9 cellular contexts compared by ENCODE assay signal in the genomic region with DNA sequence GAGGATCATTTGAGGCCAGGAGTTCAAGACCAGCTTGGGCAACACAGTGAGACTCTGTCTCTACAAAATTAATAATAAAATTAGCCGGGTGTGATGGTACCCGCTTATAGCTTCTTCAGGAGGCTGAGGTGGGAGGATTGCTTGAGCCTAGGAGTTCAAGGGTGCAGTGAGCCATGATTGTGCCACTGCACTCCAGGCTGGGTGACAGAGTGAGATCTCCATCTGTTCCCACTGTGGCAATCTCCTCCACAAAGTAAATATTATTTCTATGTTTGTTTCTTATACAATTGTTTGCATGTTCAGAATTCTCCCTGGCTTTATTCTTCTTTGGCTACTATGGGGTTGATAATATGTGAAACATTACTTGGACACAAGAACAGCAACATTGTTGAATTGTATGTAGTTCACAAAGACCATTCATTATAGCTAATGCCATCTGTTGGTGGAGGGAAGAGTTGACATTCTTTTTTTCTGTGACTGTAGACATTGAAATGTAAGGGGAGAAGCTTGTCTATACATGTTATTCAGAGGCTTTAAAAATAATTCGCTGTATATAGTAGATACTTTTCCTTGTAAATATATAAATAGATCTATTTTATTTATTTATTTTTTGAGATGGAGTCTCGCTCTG. TPM values are rescaled to one million over a fixed set of nuclear protein-coding genes. Genes with fewer than 3 reads are reported as not detected.
A peak's percentile ranks its signal among the peaks of the same experiment; 100 is the strongest.
DNase-seq lines count a peak whose midpoint lies in the region; ATAC-seq, FAIRE-seq and TF ChIP-seq lines count a peak whose summit lies in the region.
"Had no signal": no experiment of that assay in that cellular context is flagged by ENCODE, and none has a peak within 500 bp of the region (broad histone marks: within the 10 kb centered on the region; RNA-seq: fewer than 3 reads in every experiment).

No MANE protein-coding gene starts in this region.

- H3K36me3 ChIP-seq in MM.1S (replicated peaks; ENCODE audit: insufficient read depth, low read length) (no peaks in the 10 kb centered on the region), K562 (ENCODE audit: control insufficient read depth, insufficient read depth, low read length) (no peaks in the 10 kb centered on the region)
- H3K36me3 ChIP-seq: SJSA1 had no signal

- H3K4me3 ChIP-seq in MM.1S (ENCODE audit: low read length), result no peak overlapping the region
- H3K4me3 ChIP-seq in K562, result no peak overlapping the region
- H3K4me3 ChIP-seq: SJSA1 had no signal

- TF ChIP-seq CTCF in MM.1S (IDR thresholded peaks at IDR 0.05; ENCODE audit: low read length) (peak; percentile 48), K562 (IDR thresholded peaks at IDR 0.05 in 2 of 3, conservative IDR thresholded peaks at IDR 0.05 in 1 of 3; ENCODE audit: insufficient read depth in 2 of 3, low read depth in 1 of 3, low read length in 3 of 3) (peak; percentile 31 to 71 (median 43); a peak in 4 of 6 replicates), Calu3 (IDR thresholded peaks at IDR 0.05; ENCODE audit: unreplicated experiment) (no peak)

- H3K9me1 ChIP-seq in K562 (ENCODE audit: control insufficient read depth, insufficient read depth, low read length), result no peaks in the 10 kb centered on the region

- H4K20me1 ChIP-seq in MM.1S (ENCODE audit: insufficient read depth, low read length), result no peaks in the 10 kb centered on the region
- no peaks in the 10 kb centered on the region for H4K20me1 ChIP-seq in K562 (replicated peaks; ENCODE audit: control insufficient read depth, insufficient read depth, low read length)

- FAIRE-seq in K562 (lab: Jason Lieb, UNC), result no peak

- in situ Hi-C loops in G401 (cut with HindIII; ENCODE audit: low sequenced_read_pairs) (no loop called here), K562 (cut with MboI) (no loop called here)

- no peak overlapping the region for H3K4me3 Mint-ChIP-seq in Calu3 (ENCODE audit: low read depth, unreplicated experiment)

- ATAC-seq in K562 (peak; percentile 83), left colon (peak; percentile 83)
- ATAC-seq in activated naive CD4-positive, alpha-beta T cell treated with anti-CD3 and anti-CD28 coated beads, Interleukin-2, amount 50 U/mL, for 72 hours, result no peak

- H3K4me1 ChIP-seq in MM.1S (ENCODE audit: low read length) (no peaks in the 10 kb centered on the region), K562 (replicated peaks in 1 of 2; ENCODE audit: control insufficient read depth in 2 of 2, insufficient read depth in 2 of 2, low read length in 2 of 2) (0 out of 5 replicates have a peak, but pooled peaks cover 0 to 3% of the 10 kb centered on the region in 2 experiments)

- no peaks in the 10 kb centered on the region for H3K9me3 Mint-ChIP-seq in activated naive CD4-positive, alpha-beta T cell treated with anti-CD3 and anti-CD28 coated beads, Interleukin-2, amount 50 U/mL, for 72 hours
- H3K9me3 Mint-ChIP-seq in Calu3 (ENCODE audit: low read depth, unreplicated experiment), result no peaks in the 10 kb centered on the region

- H3F3A ChIP-seq in MM.1S (ENCODE audit: insufficient read depth, low read length), result no peaks in the 10 kb centered on the region

- no peaks in the 10 kb centered on the region for H3K79me2 ChIP-seq in MM.1S (ENCODE audit: low read length)
- H3K79me2 ChIP-seq in K562 (ENCODE audit: control insufficient read depth, insufficient read depth, low read length), result no peaks in the 10 kb centered on the region

- POLR2A ChIA-PET in K562 (lab: Yijun Ruan, JAX), result interaction anchor here (1.4 kb wide), 1 partner anchor 68 kb away, joined by 3 read pairs; a partner anchor contains a TSS

- TF ChIP-seq POLR2A in K562 (conservative IDR thresholded peaks at IDR 0.05), result no peak

- no peaks in the 10 kb centered on the region for H3K36me3 Mint-ChIP-seq in activated naive CD4-positive, alpha-beta T cell treated with anti-CD3 and anti-CD28 coated beads, Interleukin-2, amount 50 U/mL, for 72 hours
- H3K36me3 Mint-ChIP-seq in Calu3 (ENCODE audit: insufficient read depth, unreplicated experiment), result no peaks in the 10 kb centered on the region

- peak; percentile 49 to 80; a peak in 3 of 4 replicates for TF ChIP-seq RAD21 in K562 (CRISPR knock-in tag; conservative IDR thresholded peaks at IDR 0.05 in 1 of 2, IDR thresholded peaks at IDR 0.05 in 1 of 2)

- no peak overlapping the region for H3K9ac ChIP-seq in MM.1S (ENCODE audit: low read length)
- H3K9ac ChIP-seq in K562 (ENCODE audit: insufficient read depth in 1 of 2, low read depth in 2 of 2, low read length in 2 of 2), result no peak overlapping the region

- H3K4me2 ChIP-seq in MM.1S (ENCODE audit: low read depth, low read length), result no peak overlapping the region
- H3K4me2 ChIP-seq in K562 (ENCODE audit: insufficient read depth, low read length), result no peak overlapping the region

- H3K27me3 Mint-ChIP-seq in Calu3 (ENCODE audit: unreplicated experiment), result no peaks in the 10 kb centered on the region

- H3K9me3 ChIP-seq in MM.1S (replicated peaks; ENCODE audit: insufficient read depth, low read length), result no peaks in the 10 kb centered on the region
- H3K9me3 ChIP-seq in K562 (replicated peaks; ENCODE audit: control insufficient read depth, insufficient read depth, low read depth, low read length), result no peaks in the 10 kb centered on the region
- H3K9me3 ChIP-seq: SJSA1 had no signal

- H2AFZ ChIP-seq in MM.1S (ENCODE audit: low read length) (no peak overlapping the region), K562 (ENCODE audit: low read depth, low read length) (no peak overlapping the region)

- H3K27ac Mint-ChIP-seq in activated naive CD4-positive, alpha-beta T cell treated with anti-CD3 and anti-CD28 coated beads, Interleukin-2, amount 50 U/mL, for 72 hours, result no peak overlapping the region
- no peak overlapping the region for H3K27ac Mint-ChIP-seq in Calu3 (ENCODE audit: unreplicated experiment)

- H3K9me2 ChIP-seq in MM.1S (replicated peaks; ENCODE audit: insufficient read depth, low read length), result no peaks in the 10 kb centered on the region

- DNase-seq in G401 (ENCODE audit: low spot score), result peak; percentile 29
- peak; percentile 31 for DNase-seq in MM.1S
- DNase-seq in K562 (ENCODE audit: extremely low read depth in 1 of 4, low spot score in 3 of 4), result peak in 1 of 4 experiments; percentile 32
- DNase-seq in left colon, result no peak
- no peak for DNase-seq in activated naive CD4-positive, alpha-beta T cell treated with anti-CD3 and anti-CD28 coated beads, Interleukin-2, amount 50 U/mL, for 72 hours (ENCODE audit: low spot score in 2 of 2)
- DNase-seq in Calu3, result no peak
- DNase-seq in posterior vena cava (ENCODE audit: low spot score), result no peak
- no peak for DNase-seq in NCI-H524 treated with DMSO at 0.1 percent for 48 hours (lab: John Stamatoyannopoulos, UW)

- intact Hi-C loops in K562 (cut with micrococcal nuclease), result loop anchor here (2.0 kb wide), 1 partner anchor 67 kb away; no protein-coding TSS in a partner anchor
- intact Hi-C loops in left colon (cut with DNase I, micrococcal nuclease), result loop anchor here in 1 of 2 donors (10.0 kb wide), 1 partner anchor 73 kb away; a partner anchor contains a TSS
- intact Hi-C loops in Calu3 (cut with micrococcal nuclease; ENCODE audit: unreplicated experiment), result no loop called here
- intact Hi-C loops in posterior vena cava (cut with DNase I), result loop anchor here in 1 of 2 donors (5.0 kb wide), 1 partner anchor 51 kb away; no protein-coding TSS in a partner anchor

- BruUV-seq in K562 (replicated peaks; lab: Mats Ljungman, UMichigan), result no TSS peak
- no TSS peak for BruUV-seq in Calu3 (replicated peaks; lab: Mats Ljungman, UMichigan)

- H3K27me3 ChIP-seq in MM.1S (replicated peaks; ENCODE audit: insufficient read depth, low read length) (no peaks in the 10 kb centered on the region), K562 (ENCODE audit: control insufficient read depth in 2 of 2, insufficient read depth in 2 of 2, low read length in 2 of 2) (peaks cover 2 to 12% of the 10 kb centered on the region in 2 experiments; a peak in 2 of 5 replicates)
- H3K27me3 ChIP-seq: SJSA1 had no signal

- peaks cover 2% of the 10 kb centered on the region for H3K4me1 Mint-ChIP-seq in Calu3 (ENCODE audit: low read depth, unreplicated experiment)

- CTCF ChIA-PET in K562 (lab: Yijun Ruan, JAX; ENCODE audit: low intra/inter-chr PET ratio), result interaction anchor here (0.5 to 0.7 kb wide), 2 partner anchors 39 to 218 kb away, joined by 3 read pairs; no protein-coding TSS in a partner anchor
- CTCF ChIA-PET in Calu3 (lab: Charles Lee), result interaction anchor here (0.5 to 1.5 kb wide), 9 partner anchors 9 to 111 kb away, joined by 3 to 5 read pairs (median 4); a partner anchor contains a TSS

- 12% methylated on average over 4 of the region's 4 CpGs for WGBS in K562 (ENCODE audit: insufficient coverage, low coverage, missing lambda C conversion rate)

- TF ChIP-seq EP300 in K562 (IDR thresholded peaks at IDR 0.05; ENCODE audit: low read length), result no peak

- H3K27ac ChIP-seq in MM.1S (ENCODE audit: low read length) (no peak overlapping the region), K562 (ENCODE audit: extremely low read depth, low read depth, low read length) (no peak overlapping the region)
- H3K27ac ChIP-seq: SJSA1 had no signal

TF ChIP-seq in K562, 482 proteins besides CTCF, POLR2A, EP300 and RAD21 (continues in another document):
- TF ChIP-seq ZBTB1 (CRISPR knock-in tag; IDR thresholded peaks at IDR 0.05; ENCODE audit: borderline replicate concordance, low read depth) (no peak), E2F3 (CRISPR knock-in tag; IDR thresholded peaks at IDR 0.05) (no peak)

RNA-seq across cellular contexts. Expression of a gene that starts 47.8 kb away (rescaled TPM):
- total RNA-seq in G401 (2014; rRNA removed; shearing (Covaris generic)), result 49.6 and 63.2 TPM in 2 replicates
- 169 and 504 TPM in 2 replicates for total RNA-seq in K562 (2011; cell fraction: chromatin; rRNA removed; ENCODE audit: low replicate concordance)
- 115 and 121 TPM in 2 replicates for total RNA-seq in K562 (2011; cell fraction: nucleolus; rRNA removed)
- 210 and 328 TPM in 2 replicates for total RNA-seq in K562 (2011; cell fraction: nucleoplasm; rRNA removed)
- total RNA-seq in K562 (2014; rRNA removed) (147 and 154 TPM in 2 replicates), K562 (2014; rRNA removed; fragmentation: Illumina TruSeq; extraction: Trizol) (246 and 266 TPM in 2 replicates), K562 (2015; rRNA removed; fragmentation: Illumina TruSeq; extraction: Trizol) (250 and 264 TPM in 2 replicates), K562 (2021) (154 and 165 TPM in 2 replicates), left colon (10 to 100 TPM; 66.5 to 84.0 TPM), Calu3 (2022) (113 and 121 TPM in 2 replicates), posterior vena cava (10 to 100 TPM; 74.1 to 77.4 TPM)
- polyA plus RNA-seq in K562 (2011; rRNA removed) (163 and 205 TPM in 2 replicates), K562 (2014; fragmentation: Illumina TruSeq; extraction: Trizol) (200 and 256 TPM in 2 replicates), K562 (2014; fragmentation: Nextera tagmentation; extraction: Ambion mirVana) (100 to 1,000 TPM; 191 to 226 TPM), K562 (2014; rRNA removed) (173 and 184 TPM in 2 replicates)
- polyA plus RNA-seq in K562 (2011; cell fraction: cytosol; rRNA removed), result 84.6 and 130 TPM in 2 replicates
- polyA plus RNA-seq in K562 (2011; cell fraction: nucleus; rRNA removed), result 253 and 293 TPM in 2 replicates
- polyA plus RNA-seq in K562 (2012), result 138 and 150 TPM in 2 replicates
- polyA minus RNA-seq in K562 (2011; rRNA and poly(A)+ RNA removed), result 251 and 281 TPM in 2 replicates
- polyA minus RNA-seq in K562 (2011; cell fraction: cytosol; rRNA and poly(A)+ RNA removed), result 75.5 and 78.6 TPM in 2 replicates
- polyA minus RNA-seq in K562 (2011; cell fraction: nucleus; rRNA and poly(A)+ RNA removed), result 265 and 458 TPM in 2 replicates
- 100 to 1,000 TPM; 202 to 226 TPM for total RNA-seq in activated naive CD4-positive, alpha-beta T cell treated with anti-CD3 and anti-CD28 coated beads, Interleukin-2, amount 50 U/mL, for 72 hours

Comparison
In these comparisons a context has a peak if more than half of its experiments do, and no peak if none do; other contexts are left out.
1. DNase-seq: peak in G401 (single experiment) and MM.1S (single experiment); none in left colon (0 of 2), activated naive CD4-positive, alpha-beta T cell treated with anti-CD3 and anti-CD28 coated beads, Interleukin-2, amount 50 U/mL, for 72 hours (0 of 2), Calu3 (single experiment), posterior vena cava (single experiment) and NCI-H524 treated with DMSO at 0.1 percent for 48 hours (single experiment).
2. ATAC-seq: peak in K562 (single experiment) and left colon (single experiment); none in activated naive CD4-positive, alpha-beta T cell treated with anti-CD3 and anti-CD28 coated beads, Interleukin-2, amount 50 U/mL, for 72 hours (0 of 2).